Comparison of ENCODE assay signal across 1 cellular context in genomic region chr4:159229164-159229563, GRCh38.
TF ChIP-seq lines count a peak whose summit lies in the region.

No MANE protein-coding gene starts in this region.

TF ChIP-seq in WTC11, 78 proteins besides CTCF, POLR2A, EP300 and RAD21 (continued from another document):
- TF ChIP-seq, protein P1, sequence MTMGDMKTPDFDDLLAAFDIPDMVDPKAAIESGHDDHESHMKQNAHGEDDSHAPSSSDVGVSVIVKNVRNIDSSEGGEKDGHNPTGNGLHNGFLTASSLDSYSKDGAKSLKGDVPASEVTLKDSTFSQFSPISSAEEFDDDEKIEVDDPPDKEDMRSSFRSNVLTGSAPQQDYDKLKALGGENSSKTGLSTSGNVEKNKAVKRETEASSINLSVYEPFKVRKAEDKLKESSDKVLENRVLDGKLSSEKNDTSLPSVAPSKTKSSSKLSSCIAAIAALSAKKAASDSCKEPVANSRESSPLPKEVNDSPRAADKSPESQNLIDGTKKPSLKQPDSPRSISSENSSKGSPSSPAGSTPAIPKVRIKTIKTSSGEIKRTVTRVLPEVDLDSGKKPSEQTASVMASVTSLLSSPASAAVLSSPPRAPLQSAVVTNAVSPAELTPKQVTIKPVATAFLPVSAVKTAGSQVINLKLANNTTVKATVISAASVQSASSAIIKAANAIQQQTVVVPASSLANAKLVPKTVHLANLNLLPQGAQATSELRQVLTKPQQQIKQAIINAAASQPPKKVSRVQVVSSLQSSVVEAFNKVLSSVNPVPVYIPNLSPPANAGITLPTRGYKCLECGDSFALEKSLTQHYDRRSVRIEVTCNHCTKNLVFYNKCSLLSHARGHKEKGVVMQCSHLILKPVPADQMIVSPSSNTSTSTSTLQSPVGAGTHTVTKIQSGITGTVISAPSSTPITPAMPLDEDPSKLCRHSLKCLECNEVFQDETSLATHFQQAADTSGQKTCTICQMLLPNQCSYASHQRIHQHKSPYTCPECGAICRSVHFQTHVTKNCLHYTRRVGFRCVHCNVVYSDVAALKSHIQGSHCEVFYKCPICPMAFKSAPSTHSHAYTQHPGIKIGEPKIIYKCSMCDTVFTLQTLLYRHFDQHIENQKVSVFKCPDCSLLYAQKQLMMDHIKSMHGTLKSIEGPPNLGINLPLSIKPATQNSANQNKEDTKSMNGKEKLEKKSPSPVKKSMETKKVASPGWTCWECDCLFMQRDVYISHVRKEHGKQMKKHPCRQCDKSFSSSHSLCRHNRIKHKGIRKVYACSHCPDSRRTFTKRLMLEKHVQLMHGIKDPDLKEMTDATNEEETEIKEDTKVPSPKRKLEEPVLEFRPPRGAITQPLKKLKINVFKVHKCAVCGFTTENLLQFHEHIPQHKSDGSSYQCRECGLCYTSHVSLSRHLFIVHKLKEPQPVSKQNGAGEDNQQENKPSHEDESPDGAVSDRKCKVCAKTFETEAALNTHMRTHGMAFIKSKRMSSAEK (CRISPR knock-in tag; IDR thresholded peaks at IDR 0.05; ENCODE audit: borderline replicate concordance): no peak
- TF ChIP-seq ZNF423 (CRISPR knock-in tag; IDR thresholded peaks at IDR 0.05) (no peak), OVOL2 (CRISPR knock-in tag; IDR thresholded peaks at IDR 0.05; ENCODE audit: borderline replicate concordance) (no peak), ELF4 (CRISPR knock-in tag; IDR thresholded peaks at IDR 0.05; ENCODE audit: low read depth) (no peak), ZNF232 (CRISPR knock-in tag; IDR thresholded peaks at IDR 0.05) (no peak), ZNF512 (CRISPR knock-in tag; IDR thresholded peaks at IDR 0.05; ENCODE audit: borderline replicate concordance) (no peak), GABPB1 (CRISPR knock-in tag; IDR thresholded peaks at IDR 0.05) (no peak), NR2C2 (CRISPR knock-in tag; IDR thresholded peaks at IDR 0.05) (no peak)
- TF ChIP-seq, protein P2, sequence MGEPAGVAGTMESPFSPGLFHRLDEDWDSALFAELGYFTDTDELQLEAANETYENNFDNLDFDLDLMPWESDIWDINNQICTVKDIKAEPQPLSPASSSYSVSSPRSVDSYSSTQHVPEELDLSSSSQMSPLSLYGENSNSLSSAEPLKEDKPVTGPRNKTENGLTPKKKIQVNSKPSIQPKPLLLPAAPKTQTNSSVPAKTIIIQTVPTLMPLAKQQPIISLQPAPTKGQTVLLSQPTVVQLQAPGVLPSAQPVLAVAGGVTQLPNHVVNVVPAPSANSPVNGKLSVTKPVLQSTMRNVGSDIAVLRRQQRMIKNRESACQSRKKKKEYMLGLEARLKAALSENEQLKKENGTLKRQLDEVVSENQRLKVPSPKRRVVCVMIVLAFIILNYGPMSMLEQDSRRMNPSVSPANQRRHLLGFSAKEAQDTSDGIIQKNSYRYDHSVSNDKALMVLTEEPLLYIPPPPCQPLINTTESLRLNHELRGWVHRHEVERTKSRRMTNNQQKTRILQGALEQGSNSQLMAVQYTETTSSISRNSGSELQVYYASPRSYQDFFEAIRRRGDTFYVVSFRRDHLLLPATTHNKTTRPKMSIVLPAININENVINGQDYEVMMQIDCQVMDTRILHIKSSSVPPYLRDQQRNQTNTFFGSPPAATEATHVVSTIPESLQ (CRISPR knock-in tag; IDR thresholded peaks at IDR 0.05): no peak
- TF ChIP-seq, protein P3, sequence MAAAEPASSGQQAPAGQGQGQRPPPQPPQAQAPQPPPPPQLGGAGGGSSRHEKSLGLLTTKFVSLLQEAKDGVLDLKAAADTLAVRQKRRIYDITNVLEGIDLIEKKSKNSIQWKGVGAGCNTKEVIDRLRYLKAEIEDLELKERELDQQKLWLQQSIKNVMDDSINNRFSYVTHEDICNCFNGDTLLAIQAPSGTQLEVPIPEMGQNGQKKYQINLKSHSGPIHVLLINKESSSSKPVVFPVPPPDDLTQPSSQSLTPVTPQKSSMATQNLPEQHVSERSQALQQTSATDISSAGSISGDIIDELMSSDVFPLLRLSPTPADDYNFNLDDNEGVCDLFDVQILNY (CRISPR knock-in tag; IDR thresholded peaks at IDR 0.05): no peak
